ENCODE assay signal across 8 cellular contexts in the genomic region with DNA sequence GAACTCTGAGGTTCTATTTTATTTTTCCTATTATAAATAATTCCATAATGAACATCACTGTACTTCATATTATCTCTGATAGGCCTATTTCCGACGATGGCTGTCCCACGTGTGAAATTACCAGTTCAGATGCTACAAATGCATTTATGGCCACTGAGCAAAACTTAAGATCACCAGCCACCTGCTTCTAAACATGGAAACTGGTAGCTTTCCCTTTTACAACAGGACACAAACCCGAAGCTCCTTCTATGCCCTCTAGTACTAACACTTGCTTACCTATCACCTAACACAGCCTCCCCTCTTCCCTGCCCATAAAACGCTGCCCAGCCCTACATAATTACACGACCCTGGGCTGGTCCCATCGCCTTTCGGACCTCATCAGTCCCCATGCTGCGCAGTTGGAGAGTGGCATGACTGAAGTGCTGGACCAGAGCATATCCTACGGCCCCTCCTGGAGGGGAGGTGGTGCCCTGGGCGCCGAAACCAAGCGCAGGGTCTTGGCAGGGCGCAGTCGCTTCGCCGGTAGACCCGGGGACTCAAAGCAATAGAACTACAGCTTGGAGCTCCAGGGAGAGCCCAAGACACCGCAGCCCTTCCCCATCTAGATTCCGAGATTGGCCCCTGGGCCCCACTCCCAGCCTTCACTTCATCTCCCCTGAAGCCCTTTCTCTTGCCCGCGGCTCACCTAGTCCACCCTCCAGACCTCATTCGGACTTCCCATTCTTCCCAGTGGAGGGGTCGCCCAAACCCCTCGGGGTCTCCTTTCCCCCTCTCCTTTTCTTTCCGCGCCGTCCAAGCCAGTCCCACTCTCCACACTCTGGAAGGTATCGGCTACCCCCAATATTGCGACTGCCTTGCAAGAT. TPM values are rescaled to one million over a fixed set of nuclear protein-coding genes. Genes with fewer than 3 reads are reported as not detected.
DNase-seq lines count a peak whose midpoint lies in the region; ATAC-seq and TF ChIP-seq lines count a peak whose summit lies in the region.

No MANE protein-coding gene starts in this region.

- peak overlapping the region; percentile 81 for H3K4me2 ChIP-seq in SU-DHL-6 (ENCODE audit: low read depth, low read length, poor library complexity, severe bottlenecking)

- H3K79me2 ChIP-seq in SU-DHL-6 (ENCODE audit: insufficient read depth, low read length), result peaks cover 3% of the 10 kb centered on the region; the same call in 1 of the 2 replicates

- TF ChIP-seq CTCF in SU-DHL-6 (IDR thresholded peaks at IDR 0.05; ENCODE audit: insufficient read depth, low read length, poor library complexity, severe bottlenecking) (no peak), choroid plexus epithelial cell (conservative IDR thresholded peaks at IDR 0.05; ENCODE audit: low read depth, low read length) (no peak), lower lobe of right lung (IDR thresholded peaks at IDR 0.05) (no peak)

- DNase-seq in Daoy (ENCODE audit: low read depth), result peak; percentile 25
- peak; percentile 41 for DNase-seq in HEK293T (ENCODE audit: extremely low spot score)
- no peak for DNase-seq in choroid plexus epithelial cell (ENCODE audit: low read depth)
- no peak for DNase-seq in lower lobe of right lung
- no peak for DNase-seq in NCI-H2196 treated with DMSO at 0.1 percent for 48 hours (lab: John Stamatoyannopoulos, UW; ENCODE audit: unreplicated experiment)
- no peak for DNase-seq in posterior vena cava (ENCODE audit: low spot score)

- H2AFZ ChIP-seq in SU-DHL-6 (ENCODE audit: low read depth, low read length, severe bottlenecking), result peak overlapping the region; percentile 72

- H3K9me3 ChIP-seq in SU-DHL-6 (ENCODE audit: insufficient read depth, low read length) (no peaks in the 10 kb centered on the region), lower lobe of right lung (no peaks in the 10 kb centered on the region), thymus (ENCODE audit: control insufficient read depth) (no peaks in the 10 kb centered on the region)

- no peaks in the 10 kb centered on the region for H3K27me3 ChIP-seq in SU-DHL-6 (ENCODE audit: low read length)
- no peaks in the 10 kb centered on the region for H3K27me3 ChIP-seq in lower lobe of right lung (ENCODE audit: low read depth)
- no peaks in the 10 kb centered on the region for H3K27me3 ChIP-seq in thymus (ENCODE audit: control insufficient read depth, insufficient read depth)

- WGBS in thymus, result 7% methylated on average over 30 of the region's 30 CpGs

- peak overlapping the region; percentile 91 for H3K4me3 ChIP-seq in SU-DHL-6 (ENCODE audit: insufficient read depth, low read length, poor library complexity, severe bottlenecking)
- peak overlapping the region; percentile 94 for H3K4me3 ChIP-seq in choroid plexus epithelial cell (ENCODE audit: low read depth, low read length)
- H3K4me3 ChIP-seq in lower lobe of right lung, result peak overlapping the region; percentile 78
- H3K4me3 ChIP-seq in thymus (ENCODE audit: low read length), result peak overlapping the region; percentile 95

- H3K9ac ChIP-seq in SU-DHL-6 (ENCODE audit: low read length), result peak overlapping the region; percentile 67

- H4K20me1 ChIP-seq in SU-DHL-6 (ENCODE audit: low read depth, low read length), result peaks cover 6% of the 10 kb centered on the region; the same call in 1 of the 2 replicates

- peak; percentile 9 to 25 for ATAC-seq in lower lobe of right lung

- H3K27ac ChIP-seq in SU-DHL-6 (ENCODE audit: low read depth, low read length), result no peak overlapping the region
- peak overlapping the region; percentile 90 for H3K27ac ChIP-seq in lower lobe of right lung
- peak overlapping the region; percentile 36 for H3K27ac ChIP-seq in thymus (ENCODE audit: low read depth)

- POLR2A ChIA-PET in HEK293T (lab: Yijun Ruan, JAX), result no interaction called here

- intact Hi-C loops in lower lobe of right lung (cut with DNase I) (no loop called here), posterior vena cava (cut with DNase I) (no loop called here)

- H3K9me2 ChIP-seq in SU-DHL-6 (replicated peaks; ENCODE audit: insufficient read depth, low read length), result no peaks in the 10 kb centered on the region

- 0 out of 2 replicates have a peak, but pooled peaks cover 3% of the 10 kb centered on the region for H3F3A ChIP-seq in SU-DHL-6 (ENCODE audit: insufficient read depth)

- CTCF ChIA-PET in HEK293T (lab: Yijun Ruan, JAX), result interaction anchor here (0.6 kb wide), 1 partner anchor 704 kb away, joined by 3 read pairs; no protein-coding TSS in a partner anchor

- peaks cover 38% of the 10 kb centered on the region for H3K4me1 ChIP-seq in lower lobe of right lung
- peaks cover 14% of the 10 kb centered on the region for H3K4me1 ChIP-seq in thymus (ENCODE audit: control insufficient read depth, insufficient read depth, low read length)

- H3K36me3 ChIP-seq in SU-DHL-6 (ENCODE audit: low read length) (no peaks in the 10 kb centered on the region), lower lobe of right lung (peaks cover 31% of the 10 kb centered on the region), thymus (ENCODE audit: control insufficient read depth, insufficient read depth) (peaks cover 15% of the 10 kb centered on the region)

TF ChIP-seq in HEK293T, 16 proteins besides CTCF, POLR2A, EP300 and RAD21:
- no peak for TF ChIP-seq HDGF (IDR thresholded peaks at IDR 0.05; ENCODE audit: borderline replicate concordance)
- no peak for TF ChIP-seq BHLHE40 (IDR thresholded peaks at IDR 0.05; ENCODE audit: borderline replicate concordance)
- TF ChIP-seq FOXA1 (IDR thresholded peaks at IDR 0.05), result no peak
- TF ChIP-seq TARDBP (IDR thresholded peaks at IDR 0.05), result no peak
- no peak for TF ChIP-seq FOXK2 (IDR thresholded peaks at IDR 0.05)
- no peak for TF ChIP-seq ARNT (IDR thresholded peaks at IDR 0.05)
- peak; percentile 40; the same call in 1 of the 2 replicates for TF ChIP-seq L3MBTL2 (conservative IDR thresholded peaks at IDR 0.05)
- no peak for TF ChIP-seq CTBP1 (IDR thresholded peaks at IDR 0.05; ENCODE audit: borderline replicate concordance)

RNA-seq across cellular contexts. Expression of a gene that starts 1.0 kb away (rescaled TPM):
- 15.8 and 16.2 TPM in 2 replicates for total RNA-seq in Daoy (2014; rRNA removed; shearing (Covaris generic))
- 43.2 TPM for total RNA-seq in lower lobe of right lung
- 29.0 TPM for polyA plus RNA-seq in thymus
- 10 to 100 TPM; 34.6 to 50.5 TPM for total RNA-seq in posterior vena cava

RNA-seq across cellular contexts. Expression of a gene that starts 33.2 kb away (rescaled TPM):
- 0.69 TPM in 1 of 2 replicates, not detected in the other for total RNA-seq in Daoy (2014; rRNA removed; shearing (Covaris generic))
- total RNA-seq in lower lobe of right lung (0.21 TPM), posterior vena cava (not detected)
- polyA plus RNA-seq in thymus, result 0.68 TPM

Comparison
In these comparisons a context has a peak if more than half of its experiments do, and no peak if none do; other contexts are left out.
1. DNase-seq: peak in Daoy (single experiment) and HEK293T (single experiment); none in choroid plexus epithelial cell (single experiment), lower lobe of right lung (single experiment), NCI-H2196 treated with DMSO at 0.1 percent for 48 hours (single experiment) and posterior vena cava (single experiment).
2. Peak in every context shown above with its lines, with median percentiles within 50 percentile points of each other: H3K4me3 ChIP-seq.